ENCODE assay signal across 1 cellular context in genomic region chr15:96324192-96324895, GRCh38.
TF ChIP-seq lines count a peak whose summit lies in the region.

No MANE protein-coding gene starts in this region.

TF ChIP-seq in liver, 16 proteins besides CTCF, POLR2A, EP300 and RAD21 (continued from another document):
- TF ChIP-seq ATF3 (IDR thresholded peaks at IDR 0.05), result no peak
- TF ChIP-seq YY1 (IDR thresholded peaks at IDR 0.05), result no peak
